In genomic region chr3:19934098-19934566, GRCh38 we compare ENCODE assay signal across 8 cellular contexts. TPM values are rescaled to one million over a fixed set of nuclear protein-coding genes. Genes with fewer than 3 reads are reported as not detected.
DNase-seq lines count a peak whose midpoint lies in the region; ATAC-seq and TF ChIP-seq lines count a peak whose summit lies in the region.

A gene with protein sequence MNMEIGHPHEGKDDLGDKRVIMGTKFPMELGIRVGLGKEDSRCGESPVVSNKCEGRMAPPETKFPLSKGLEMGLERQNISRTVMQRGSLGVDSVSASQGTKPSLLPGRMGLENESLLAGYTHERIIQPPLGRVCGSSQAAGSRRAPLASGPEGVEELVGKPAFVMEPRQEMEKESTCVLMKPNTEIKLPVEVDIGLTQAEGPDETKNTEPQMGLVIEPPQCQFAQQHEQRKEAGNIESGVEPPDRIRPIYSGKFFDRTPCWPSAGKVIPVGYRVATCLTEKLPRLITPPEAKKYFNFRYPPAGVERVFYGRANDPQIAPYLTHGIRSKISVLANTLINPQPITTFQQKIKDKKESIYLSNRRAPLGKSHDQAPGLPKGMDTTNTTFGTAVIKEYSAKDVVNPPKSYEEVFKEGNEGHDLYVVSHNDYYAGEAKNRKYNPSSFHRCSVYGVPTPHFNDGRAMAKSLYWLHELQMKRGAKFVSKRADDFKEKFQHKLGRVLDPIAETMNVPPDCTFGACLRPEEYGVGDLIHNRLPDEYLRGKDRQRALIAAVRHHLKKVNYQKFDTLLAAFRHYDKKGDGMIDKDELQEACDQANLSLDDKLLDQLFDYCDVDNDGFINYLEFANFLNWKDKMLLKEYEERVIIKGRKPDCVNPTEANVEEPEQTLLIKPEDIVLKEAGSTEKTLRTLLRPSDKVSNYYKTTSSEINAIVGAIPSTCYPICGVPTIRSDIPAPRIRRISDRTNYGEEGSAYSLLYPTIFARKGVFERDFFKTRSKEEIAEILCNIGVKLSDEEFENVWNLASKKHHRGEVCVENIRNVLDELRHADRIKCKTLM (minus strand): TSS chr3:19934217. CDS start chr3:19934018, 199 bp downstream.

- intact Hi-C loops in head of caudate nucleus (cut with DNase I), result no loop called here

- H3K9me3 Mint-ChIP-seq in osteocyte (ENCODE audit: unreplicated experiment), result no peaks in the 10 kb centered on the region

- H3K4me3 Mint-ChIP-seq in osteocyte (ENCODE audit: unreplicated experiment), result no peak within 1 kb of the TSS

- DNase-seq in NCI-H187 (lab: John Stamatoyannopoulos, UW), result peak; percentile 1 to 23
- DNase-seq in NCI-H187 treated with DMSO at 0.1 percent for 48 hours (lab: John Stamatoyannopoulos, UW), result no peak
- DNase-seq in NCI-H226, result peak; percentile 62
- DNase-seq in cardiac fibroblast (ENCODE audit: low read depth in 2 of 2), result peak; percentile 31 to 41
- no peak for DNase-seq in osteocyte (ENCODE audit: extremely low spot score, unreplicated experiment)
- no peak for DNase-seq in head of caudate nucleus
- DNase-seq in activated CD8-positive, alpha-beta memory T cell treated with anti-CD3 and anti-CD28 coated beads for 24 hours, result no peak

- H3K27me3 Mint-ChIP-seq in osteocyte (ENCODE audit: unreplicated experiment), result peaks cover 8% of the 10 kb centered on the region

- no peak for ATAC-seq in GM21786 (IDR thresholded peaks at IDR 0.05; ENCODE audit: unreplicated experiment)

- H3K4me3 ChIP-seq in cardiac fibroblast (replicated peaks in 1 of 2; ENCODE audit: low read depth in 2 of 2, low read length in 2 of 2), result no peak within 1 kb of the TSS

- peak within 1 kb of the TSS; percentile 23 for H3K27ac Mint-ChIP-seq in osteocyte (ENCODE audit: unreplicated experiment)

- H3K4me1 Mint-ChIP-seq in osteocyte (ENCODE audit: unreplicated experiment), result no peaks in the 10 kb centered on the region

- H3K36me3 Mint-ChIP-seq in osteocyte (ENCODE audit: unreplicated experiment), result no peaks in the 10 kb centered on the region

- TF ChIP-seq CTCF in cardiac fibroblast (IDR thresholded peaks at IDR 0.05; ENCODE audit: low read depth, low read length) (no peak), osteocyte (IDR thresholded peaks at IDR 0.05) (no peak)

RNA-seq across cellular contexts. Expression of the gene that starts here (rescaled TPM):
- 1.8 and 2.7 TPM in 2 replicates for total RNA-seq in osteocyte

Comparison
In these comparisons a context has a peak if more than half of its experiments do, and no peak if none do; other contexts are left out.
1. DNase-seq: peak in NCI-H187 (2 of 2), NCI-H226 (single experiment) and cardiac fibroblast (2 of 2); none in NCI-H187 treated with DMSO at 0.1 percent for 48 hours (single experiment), osteocyte (single experiment), head of caudate nucleus (0 of 42) and activated CD8-positive, alpha-beta memory T cell treated with anti-CD3 and anti-CD28 coated beads for 24 hours (single experiment).